24 cellular contexts compared by ENCODE assay signal in the genomic region with DNA sequence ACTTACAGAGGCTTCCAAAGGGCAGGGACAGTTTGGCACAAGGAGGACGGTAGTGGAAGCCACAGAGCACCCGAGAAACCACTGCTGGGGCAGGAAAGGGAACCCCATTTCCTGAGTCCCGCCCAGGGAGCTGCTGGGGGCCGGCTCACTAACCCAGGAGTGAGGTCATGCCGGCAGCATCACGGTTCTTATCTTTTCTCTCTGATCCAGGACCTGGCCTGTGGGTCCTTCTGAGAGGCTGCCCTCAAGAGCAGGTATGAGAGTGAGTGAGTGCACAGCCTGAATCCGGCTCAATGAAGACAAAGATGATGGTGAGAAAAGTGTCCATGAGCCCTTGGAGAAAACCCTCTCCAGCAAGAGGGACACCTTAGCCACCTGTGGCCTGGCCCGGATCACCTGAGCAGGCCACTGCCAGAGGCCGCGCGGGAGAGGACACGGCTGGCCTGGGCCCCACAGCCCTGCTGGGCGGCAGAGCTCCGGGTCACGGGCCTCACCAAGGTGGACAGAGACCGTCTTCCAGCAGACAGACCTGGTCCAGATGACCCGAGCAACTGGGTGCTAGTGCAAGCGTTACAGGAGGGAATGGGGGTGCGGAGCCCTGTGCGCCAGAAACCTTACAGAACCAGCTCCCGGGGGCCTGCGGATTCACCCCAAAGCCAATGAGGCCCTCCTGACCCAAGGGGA.
A peak's percentile ranks its signal among the peaks of the same experiment; 100 is the strongest.
DNase-seq lines count a peak whose midpoint lies in the region; ATAC-seq, FAIRE-seq and TF ChIP-seq lines count a peak whose summit lies in the region.
"Had no signal": no experiment of that assay in that cellular context is flagged by ENCODE, and none has a peak within 500 bp of the region (broad histone marks: within the 10 kb centered on the region; RNA-seq: fewer than 3 reads in every experiment).

No MANE protein-coding gene starts in this region.

- RAD21 ChIA-PET in GM12878 (lab: Charles Lee; ENCODE audit: unreplicated experiment), result no interaction called here

- no TSS peak for BruUV-seq in GM12878 (replicated peaks; lab: Mats Ljungman, UMichigan)

- H3K4me3 ChIP-seq in Loucy (ENCODE audit: low read length, poor library complexity, severe bottlenecking) (no peak overlapping the region), GM12878 (no peak overlapping the region)
- H3K4me3 ChIP-seq: adrenal gland, breast epithelium, skin epidermis, vagina had no signal

- DNase-seq in activated naive CD4-positive, alpha-beta T cell treated with anti-CD3 and anti-CD28 coated beads, Interleukin-2, amount 50 U/mL, for 72 hours (ENCODE audit: low spot score in 2 of 2), result no peak
- DNase-seq in activated naive CD4-positive, alpha-beta T cell (lab: John Stamatoyannopoulos, UW), result no peak
- DNase-seq in GM12878 (ENCODE audit: low read depth, low spot score) (no peak), progenitor cell of endocrine pancreas (ENCODE audit: low spot score, unreplicated experiment) (no peak), glomerular visceral epithelial cell (ENCODE audit: extremely low spot score) (no peak), pons (ENCODE audit: low spot score) (no peak), urothelium cell line (ENCODE audit: low spot score) (no peak)
- DNase-seq: activated T-cell treated with anti-CD3 and anti-CD28 coated beads, Interleukin-2, amount 50 U/mL, for 72 hours; adrenal gland; CD4-positive, alpha-beta T cell; naive B cell; NCI-H1105; NCI-H2107; NCI-H524; stimulated activated CD4-positive, alpha-beta T cell treated with anti-CD3 and anti-CD28 coated beads, Interleukin-4, amount 100 ng/mL, for 24 hours; substantia nigra had no signal

- CTCF ChIA-PET in GM12878 (lab: Yijun Ruan, JAX), result no interaction called here

- FAIRE-seq in GM12878 (lab: Jason Lieb, UNC) (no peak), urothelium cell line (lab: Jason Lieb, UNC) (no peak)
- FAIRE-seq: frontal cortex had no signal

- H3K4me3 Mint-ChIP-seq in progenitor cell of endocrine pancreas (ENCODE audit: low read depth), result no peak overlapping the region
- H3K4me3 Mint-ChIP-seq: activated T-cell treated with anti-CD3 and anti-CD28 coated beads, Interleukin-2, amount 50 U/mL, for 72 hours; CD4-positive, alpha-beta T cell; memory B cell; naive B cell had no signal

- SMC1A ChIA-PET in GM12878 (lab: Charles Lee; ENCODE audit: uncharacterized antibody, unreplicated experiment), result no interaction called here

- in situ Hi-C loops in GM12878 (cut with MboI), result no loop called here

- TF ChIP-seq CTCF in Loucy (conservative IDR thresholded peaks at IDR 0.05; ENCODE audit: low read length) (no peak), GM12878 (IDR thresholded peaks at IDR 0.05 in 2 of 3, conservative IDR thresholded peaks at IDR 0.05 in 1 of 3; ENCODE audit: control insufficient read depth in 2 of 3, extremely low read depth in 1 of 3, insufficient read depth in 1 of 3, low read depth in 3 of 3, low read length in 3 of 3) (no peak), progenitor cell of endocrine pancreas (IDR thresholded peaks at IDR 0.05; ENCODE audit: unreplicated experiment) (no peak)

- TF ChIP-seq EP300 in GM12878 (IDR thresholded peaks at IDR 0.05; ENCODE audit: borderline replicate concordance in 1 of 2, control insufficient read depth in 1 of 2, low read depth in 2 of 2, low read length in 2 of 2), result no peak

- no peaks in the 10 kb centered on the region for H3K79me2 ChIP-seq in Loucy (ENCODE audit: insufficient read depth, low read length)
- H3K79me2 ChIP-seq in GM12878 (ENCODE audit: control insufficient read depth, insufficient read depth, low read length), result no peaks in the 10 kb centered on the region

- H3K36me3 Mint-ChIP-seq in activated naive CD4-positive, alpha-beta T cell treated with anti-CD3 and anti-CD28 coated beads, Interleukin-2, amount 50 U/mL, for 72 hours, result no peaks in the 10 kb centered on the region
- no peaks in the 10 kb centered on the region for H3K36me3 Mint-ChIP-seq in progenitor cell of endocrine pancreas (ENCODE audit: insufficient read depth)
- H3K36me3 Mint-ChIP-seq: memory B cell, naive B cell had no signal

- no peaks in the 10 kb centered on the region for H3K27me3 ChIP-seq in Loucy (ENCODE audit: insufficient read depth, low read length, poor library complexity, severe bottlenecking)
- no peaks in the 10 kb centered on the region; a peak in 1 of 4 replicates for H3K27me3 ChIP-seq in GM12878 (replicated peaks in 1 of 2; ENCODE audit: control insufficient read depth in 2 of 2, insufficient read depth in 2 of 2, low read length in 1 of 2)
- H3K27me3 ChIP-seq: adrenal gland, breast epithelium, vagina had no signal

- no peak overlapping the region for H3K27ac ChIP-seq in GM12878 (ENCODE audit: control insufficient read depth, insufficient read depth)
- H3K27ac ChIP-seq: adrenal gland, breast epithelium, KMS-11, vagina had no signal

- no peaks in the 10 kb centered on the region for H3K36me3 ChIP-seq in Loucy (ENCODE audit: insufficient read depth, low read length)
- no peaks in the 10 kb centered on the region for H3K36me3 ChIP-seq in GM12878 (ENCODE audit: control insufficient read depth in 2 of 2, insufficient read depth in 2 of 2, low read length in 1 of 2)
- H3K36me3 ChIP-seq: adrenal gland, breast epithelium, vagina had no signal

- no peaks in the 10 kb centered on the region for H3K9me3 Mint-ChIP-seq in activated naive CD4-positive, alpha-beta T cell treated with anti-CD3 and anti-CD28 coated beads, Interleukin-2, amount 50 U/mL, for 72 hours
- H3K9me3 Mint-ChIP-seq in progenitor cell of endocrine pancreas (ENCODE audit: low read depth), result no peaks in the 10 kb centered on the region
- H3K9me3 Mint-ChIP-seq: activated T-cell treated with anti-CD3 and anti-CD28 coated beads, Interleukin-2, amount 50 U/mL, for 72 hours; CD4-positive, alpha-beta T cell; memory B cell; naive B cell had no signal

- peak overlapping the region in 1 of 2 donors; percentile 53 for H3K27ac Mint-ChIP-seq in activated naive CD4-positive, alpha-beta T cell treated with anti-CD3 and anti-CD28 coated beads, Interleukin-2, amount 50 U/mL, for 72 hours
- peak overlapping the region; percentile 23 for H3K27ac Mint-ChIP-seq in progenitor cell of endocrine pancreas
- H3K27ac Mint-ChIP-seq: activated T-cell treated with anti-CD3 and anti-CD28 coated beads, Interleukin-2, amount 50 U/mL, for 72 hours; CD4-positive, alpha-beta T cell; memory B cell had no signal

- H3K9me2 ChIP-seq in Loucy (replicated peaks; ENCODE audit: low read depth, low read length), result no peaks in the 10 kb centered on the region

- H3K9ac ChIP-seq in Loucy (ENCODE audit: low read depth, low read length, poor library complexity, severe bottlenecking) (no peak overlapping the region), GM12878 (ENCODE audit: control insufficient read depth, insufficient read depth, low read length) (no peak overlapping the region)
- H3K9ac ChIP-seq: KMS-11 had no signal

- H3K4me1 Mint-ChIP-seq in progenitor cell of endocrine pancreas (ENCODE audit: low read depth), result no peaks in the 10 kb centered on the region
- H3K4me1 Mint-ChIP-seq: memory B cell, naive B cell had no signal

- intact Hi-C loops in GM12878 (cut with micrococcal nuclease; ENCODE audit: unreplicated experiment), result no loop called here

- POLR2A ChIA-PET in GM12878 (lab: Charles Lee), result no interaction called here

- no peaks in the 10 kb centered on the region for H4K20me1 ChIP-seq in Loucy (ENCODE audit: insufficient read depth, low read length, poor library complexity, severe bottlenecking)
- no peaks in the 10 kb centered on the region for H4K20me1 ChIP-seq in GM12878 (ENCODE audit: control insufficient read depth, insufficient read depth)

- ATAC-seq in activated naive CD4-positive, alpha-beta T cell treated with anti-CD3 and anti-CD28 coated beads, Interleukin-2, amount 50 U/mL, for 72 hours, result peak; percentile 31 to 37
- ATAC-seq in GM12878, result peak; percentile 46
- ATAC-seq: Right ventricle myocardium inferior had no signal

- H3K4me2 ChIP-seq in Loucy (ENCODE audit: low read depth, low read length, poor library complexity, severe bottlenecking) (peak overlapping the region; percentile 12), GM12878 (ENCODE audit: control insufficient read depth, insufficient read depth) (no peak overlapping the region)
- H3K4me2 ChIP-seq: KMS-11 had no signal

- H3K9me3 ChIP-seq in Loucy (ENCODE audit: insufficient read depth, low read depth, low read length), result no peaks in the 10 kb centered on the region
- no peaks in the 10 kb centered on the region for H3K9me3 ChIP-seq in GM12878 (replicated peaks; ENCODE audit: control insufficient read depth, insufficient read depth, low read length)
- H3K9me3 ChIP-seq: adrenal gland, breast epithelium, vagina had no signal

- no peak for TF ChIP-seq POLR2A in GM12878 (IDR thresholded peaks at IDR 0.05; ENCODE audit: low read depth, low read length)

- WGBS in GM12878 (ENCODE audit: insufficient coverage, insufficient replicate concordance, low lambda C conversion rate, missing lambda C conversion rate), result 50% methylated on average over 22 of the region's 22 CpGs

- peaks cover 14% of the 10 kb centered on the region for H3K4me1 ChIP-seq in Loucy (ENCODE audit: insufficient read depth, low read length, poor library complexity, severe bottlenecking)
- H3K4me1 ChIP-seq in GM12878 (ENCODE audit: control insufficient read depth, insufficient read depth, low read length), result no peaks in the 10 kb centered on the region
- H3K4me1 ChIP-seq: adrenal gland, breast epithelium, vagina had no signal

- no peaks in the 10 kb centered on the region for H3F3A ChIP-seq in Loucy (ENCODE audit: low read depth)

- no peak for TF ChIP-seq RAD21 in GM12878 (IDR thresholded peaks at IDR 0.05; ENCODE audit: insufficient read depth, low read depth, low read length)

- H2AFZ ChIP-seq in Loucy (ENCODE audit: low read length), result no peak overlapping the region
- H2AFZ ChIP-seq in GM12878 (ENCODE audit: control insufficient read depth, low read depth, low read length), result no peak overlapping the region

- peaks cover 2% of the 10 kb centered on the region for H3K27me3 Mint-ChIP-seq in progenitor cell of endocrine pancreas

TF ChIP-seq in GM12878, 131 proteins besides CTCF, POLR2A, EP300 and RAD21 (continues in another document):
- TF ChIP-seq IKZF1 (conservative IDR thresholded peaks at IDR 0.05) (no peak), MYB (IDR thresholded peaks at IDR 0.05; ENCODE audit: borderline replicate concordance, low read depth, low read length) (no peak)
- TF ChIP-seq, protein P1, sequence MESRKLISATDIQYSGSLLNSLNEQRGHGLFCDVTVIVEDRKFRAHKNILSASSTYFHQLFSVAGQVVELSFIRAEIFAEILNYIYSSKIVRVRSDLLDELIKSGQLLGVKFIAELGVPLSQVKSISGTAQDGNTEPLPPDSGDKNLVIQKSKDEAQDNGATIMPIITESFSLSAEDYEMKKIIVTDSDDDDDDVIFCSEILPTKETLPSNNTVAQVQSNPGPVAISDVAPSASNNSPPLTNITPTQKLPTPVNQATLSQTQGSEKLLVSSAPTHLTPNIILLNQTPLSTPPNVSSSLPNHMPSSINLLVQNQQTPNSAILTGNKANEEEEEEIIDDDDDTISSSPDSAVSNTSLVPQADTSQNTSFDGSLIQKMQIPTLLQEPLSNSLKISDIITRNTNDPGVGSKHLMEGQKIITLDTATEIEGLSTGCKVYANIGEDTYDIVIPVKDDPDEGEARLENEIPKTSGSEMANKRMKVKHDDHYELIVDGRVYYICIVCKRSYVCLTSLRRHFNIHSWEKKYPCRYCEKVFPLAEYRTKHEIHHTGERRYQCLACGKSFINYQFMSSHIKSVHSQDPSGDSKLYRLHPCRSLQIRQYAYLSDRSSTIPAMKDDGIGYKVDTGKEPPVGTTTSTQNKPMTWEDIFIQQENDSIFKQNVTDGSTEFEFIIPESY (IDR thresholded peaks at IDR 0.05), result no peak
